ENCODE assay signal across 15 cellular contexts in the genomic region with DNA sequence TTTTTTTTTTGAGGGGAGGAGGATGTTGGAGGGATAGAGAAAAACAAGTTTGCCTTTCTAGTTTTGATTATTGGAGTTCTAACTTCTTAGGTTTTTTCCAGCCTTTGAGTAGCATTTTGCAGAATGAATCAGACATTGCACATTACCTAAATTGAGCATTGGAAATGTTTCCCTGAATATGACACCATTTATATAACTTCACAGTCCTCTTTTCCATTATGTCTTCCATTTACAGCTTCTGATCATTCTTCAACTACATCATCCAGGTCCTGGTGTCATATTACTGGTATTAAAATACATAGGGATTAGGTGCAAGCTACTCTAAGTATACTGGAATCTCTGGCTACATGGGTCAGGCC.
DNase-seq lines count a peak whose midpoint lies in the region; ATAC-seq lines count a peak whose summit lies in the region.
"Had no signal": no experiment of that assay in that cellular context is flagged by ENCODE, and none has a peak within 500 bp of the region (broad histone marks: within the 10 kb centered on the region; RNA-seq: fewer than 3 reads in every experiment).

No MANE protein-coding gene starts in this region.

- peaks cover 23 to 79% (median 39%) of the 10 kb centered on the region in 3 donors for H3K36me3 Mint-ChIP-seq in CD8-positive, alpha-beta memory T cell
- H3K36me3 Mint-ChIP-seq in activated naive CD8-positive, alpha-beta T cell = peaks cover 55% of the 10 kb centered on the region

- no peaks in the 10 kb centered on the region for H3K27me3 ChIP-seq in CD8-positive, alpha-beta memory T cell (ENCODE audit: insufficient read depth, low read length, poor library complexity, severe bottlenecking)
- H3K27me3 ChIP-seq: upper lobe of left lung had no signal

- no peaks in the 10 kb centered on the region for H3K9me3 Mint-ChIP-seq in CD8-positive, alpha-beta memory T cell
- H3K9me3 Mint-ChIP-seq in activated naive CD8-positive, alpha-beta T cell (ENCODE audit: low read depth) = no peaks in the 10 kb centered on the region
- H3K9me3 Mint-ChIP-seq: GM23338 had no signal

- peaks cover 33 to 68% (median 51%) of the 10 kb centered on the region in 3 donors for H3K4me1 Mint-ChIP-seq in CD8-positive, alpha-beta memory T cell
- H3K4me1 Mint-ChIP-seq in activated naive CD8-positive, alpha-beta T cell (ENCODE audit: low read depth) = peaks cover 44% of the 10 kb centered on the region

- ATAC-seq in HG03457 (IDR thresholded peaks at IDR 0.05; ENCODE audit: unreplicated experiment) = no peak
- ATAC-seq: GM23338 had no signal

- CTCF ChIA-PET in CD8-positive, alpha-beta memory T cell (lab: Charles Lee) = no interaction called here

- H3K27ac Mint-ChIP-seq in CD8-positive, alpha-beta memory T cell = peak overlapping the region in 5 of 8 donors; percentile 8 to 81 (median 46)
- H3K27ac Mint-ChIP-seq in activated naive CD8-positive, alpha-beta T cell = peak overlapping the region; percentile 83
- H3K27ac Mint-ChIP-seq: GM23338 had no signal

- no peak overlapping the region for H3K4me3 Mint-ChIP-seq in CD8-positive, alpha-beta memory T cell
- H3K4me3 Mint-ChIP-seq in activated naive CD8-positive, alpha-beta T cell = no peak overlapping the region
- H3K4me3 Mint-ChIP-seq: GM23338 had no signal

- no peaks in the 10 kb centered on the region for H3K9me3 ChIP-seq in CD8-positive, alpha-beta memory T cell (ENCODE audit: low read length)
- H3K9me3 ChIP-seq: prostate gland, upper lobe of left lung had no signal

- no peak for DNase-seq in CD8-positive, alpha-beta memory T cell
- peak; percentile 67 for DNase-seq in HCEC 1CT
- DNase-seq in myocyte (ENCODE audit: low read depth) = peak; percentile 26
- DNase-seq in H4 (ENCODE audit: low spot score) = no peak
- DNase-seq in hippocampal formation (lab: John Stamatoyannopoulos, UW) = no peak
- DNase-seq: activated gamma-delta T cell, left cardiac atrium, NCI-H1694, NCI-H774, upper lobe of left lung had no signal

- H3K36me3 ChIP-seq in CD8-positive, alpha-beta memory T cell (ENCODE audit: insufficient read depth, low read length) = peaks cover 10% of the 10 kb centered on the region
- H3K36me3 ChIP-seq: prostate gland had no signal

- no peak overlapping the region for H3K27ac ChIP-seq in CD8-positive, alpha-beta memory T cell (ENCODE audit: low read depth, low read length)
- H3K27ac ChIP-seq: C4-2B, prostate gland had no signal

- H3K27me3 Mint-ChIP-seq in CD8-positive, alpha-beta memory T cell = no peaks in the 10 kb centered on the region
- no peaks in the 10 kb centered on the region for H3K27me3 Mint-ChIP-seq in activated naive CD8-positive, alpha-beta T cell

- H3K4me3 ChIP-seq in CD8-positive, alpha-beta memory T cell (ENCODE audit: low read length) = no peak overlapping the region
- H3K4me3 ChIP-seq: GM23338, prostate gland, upper lobe of left lung had no signal

- POLR2A ChIA-PET in CD8-positive, alpha-beta memory T cell (lab: Charles Lee) = no interaction called here

- no peaks in the 10 kb centered on the region for H3K4me1 ChIP-seq in CD8-positive, alpha-beta memory T cell (ENCODE audit: insufficient read depth, low read length)
- H3K4me1 ChIP-seq: prostate gland had no signal

Comparison
In these comparisons a context has a peak if more than half of its experiments do, and no peak if none do; other contexts are left out.
1. DNase-seq: peak in HCEC 1CT (single experiment) and myocyte (single experiment); none in CD8-positive, alpha-beta memory T cell (0 of 5), H4 (single experiment) and hippocampal formation (0 of 2).